Comparison of ENCODE assay signal across 27 cellular contexts in genomic region chr17:49549691-49550678, GRCh38. TPM values are rescaled to one million over a fixed set of nuclear protein-coding genes. Genes with fewer than 3 reads are reported as not detected.
A peak's percentile ranks its signal among the peaks of the same experiment; 100 is the strongest.
DNase-seq lines count a peak whose midpoint lies in the region; ATAC-seq and TF ChIP-seq lines count a peak whose summit lies in the region.
"Had no signal": no experiment of that assay in that cellular context is flagged by ENCODE, and none has a peak within 500 bp of the region (broad histone marks: within the 10 kb centered on the region; RNA-seq: fewer than 3 reads in every experiment).

No MANE protein-coding gene starts in this region.

- TF ChIP-seq CTCF in GM23338 (conservative IDR thresholded peaks at IDR 0.05; ENCODE audit: low read depth in 2 of 2): no peak
- no peak for TF ChIP-seq CTCF in glutamatergic neuron (IDR thresholded peaks at IDR 0.05; ENCODE audit: partially characterized antibody, unreplicated experiment)
- no peak for TF ChIP-seq CTCF in CD8-positive, alpha-beta T cell (IDR thresholded peaks at IDR 0.05)

- H3K27ac Mint-ChIP-seq in GM23338 (no peak overlapping the region; the same call in 1 of the 2 replicates), glutamatergic neuron (ENCODE audit: unreplicated experiment) (peak overlapping the region; percentile 48)
- peak overlapping the region; percentile 83 for H3K27ac Mint-ChIP-seq in stimulated activated effector memory CD8-positive, alpha-beta T cell treated with anti-CD3 and anti-CD28 coated beads, Interleukin-12 subunit alpha, Interleukin-12 subunit beta, amount 100 ng/mL, for 72 hours
- no peak overlapping the region for H3K27ac Mint-ChIP-seq in CD8-positive, alpha-beta T cell
- H3K27ac Mint-ChIP-seq: activated CD4-positive, alpha-beta memory T cell treated with anti-CD3 and anti-CD28 coated beads, Interleukin-2, amount 10 ng/mL, durations not matched to agents 7 days and 5 days; activated naive CD4-positive, alpha-beta T cell treated with anti-CD3 and anti-CD28 coated beads, Interleukin-2, amount 50 U/mL, for 24 hours; activated T-helper 17 cell treated with anti-CD3 and anti-CD28 coated beads, Interleukin-2, amount 50 U/mL, for 72 hours; CD4-positive, CD25-positive, alpha-beta regulatory T cell; stimulated activated naive CD8-positive, alpha-beta T cell treated with anti-CD3 and anti-CD28 coated beads, Interleukin-15, Interleukin-2, amounts not matched to agents 100 ng/mL and 50 ng/mL, for 24 hours; T-helper 17 cell had no signal

- no peak overlapping the region for H2AFZ ChIP-seq in GM23338

- POLR2A ChIA-PET in CD8-positive, alpha-beta T cell (lab: Charles Lee): no interaction called here

- H3K9me3 ChIP-seq in CD8-positive, alpha-beta T cell (ENCODE audit: low read length): no peaks in the 10 kb centered on the region
- H3K9me3 ChIP-seq: breast epithelium, heart left ventricle, tibial nerve had no signal

- H3K27me3 Mint-ChIP-seq in GM23338 (ENCODE audit: insufficient read depth, low read depth, poor library complexity) (peaks cover 19% of the 10 kb centered on the region), glutamatergic neuron (ENCODE audit: unreplicated experiment) (peaks cover 2% of the 10 kb centered on the region)
- no peaks in the 10 kb centered on the region for H3K27me3 Mint-ChIP-seq in CD8-positive, alpha-beta T cell (ENCODE audit: low read depth)
- H3K27me3 Mint-ChIP-seq: activated CD4-positive, alpha-beta memory T cell treated with anti-CD3 and anti-CD28 coated beads, Interleukin-2, amount 10 ng/mL, durations not matched to agents 7 days and 5 days; stimulated activated naive CD8-positive, alpha-beta T cell treated with anti-CD3 and anti-CD28 coated beads, Interleukin-15, Interleukin-2, amounts not matched to agents 100 ng/mL and 50 ng/mL, for 24 hours had no signal

- H3K4me3 ChIP-seq in GM23338: no peak overlapping the region
- no peak overlapping the region for H3K4me3 ChIP-seq in CD8-positive, alpha-beta T cell (ENCODE audit: low read depth, low read length)
- H3K4me3 ChIP-seq: breast epithelium, coronary artery, heart left ventricle, tibial nerve had no signal

- H3K4me3 Mint-ChIP-seq in GM23338: no peak overlapping the region; the same call in 2 of the 3 replicates
- no peak overlapping the region for H3K4me3 Mint-ChIP-seq in glutamatergic neuron (ENCODE audit: unreplicated experiment)
- H3K4me3 Mint-ChIP-seq in stimulated activated effector memory CD8-positive, alpha-beta T cell treated with anti-CD3 and anti-CD28 coated beads, Interleukin-12 subunit alpha, Interleukin-12 subunit beta, amount 100 ng/mL, for 72 hours: no peak overlapping the region
- no peak overlapping the region for H3K4me3 Mint-ChIP-seq in CD8-positive, alpha-beta T cell
- H3K4me3 Mint-ChIP-seq: activated CD4-positive, alpha-beta memory T cell treated with anti-CD3 and anti-CD28 coated beads, Interleukin-2, amount 10 ng/mL, durations not matched to agents 7 days and 5 days; activated naive CD4-positive, alpha-beta T cell treated with anti-CD3 and anti-CD28 coated beads, Interleukin-2, amount 50 U/mL, for 24 hours; activated T-helper 17 cell treated with anti-CD3 and anti-CD28 coated beads, Interleukin-2, amount 50 U/mL, for 72 hours; CD4-positive, CD25-positive, alpha-beta regulatory T cell; stimulated activated naive CD8-positive, alpha-beta T cell treated with anti-CD3 and anti-CD28 coated beads, Interleukin-15, Interleukin-2, amounts not matched to agents 100 ng/mL and 50 ng/mL, for 24 hours; T-helper 17 cell had no signal

- no peaks in the 10 kb centered on the region for H4K20me1 ChIP-seq in GM23338 (replicated peaks; ENCODE audit: insufficient read depth)

- H3K9me3 Mint-ChIP-seq in GM23338: no peaks in the 10 kb centered on the region
- peaks cover 4% of the 10 kb centered on the region for H3K9me3 Mint-ChIP-seq in glutamatergic neuron (ENCODE audit: unreplicated experiment)
- no peaks in the 10 kb centered on the region for H3K9me3 Mint-ChIP-seq in stimulated activated effector memory CD8-positive, alpha-beta T cell treated with anti-CD3 and anti-CD28 coated beads, Interleukin-12 subunit alpha, Interleukin-12 subunit beta, amount 100 ng/mL, for 72 hours
- no peaks in the 10 kb centered on the region for H3K9me3 Mint-ChIP-seq in CD8-positive, alpha-beta T cell
- H3K9me3 Mint-ChIP-seq: activated CD4-positive, alpha-beta memory T cell treated with anti-CD3 and anti-CD28 coated beads, Interleukin-2, amount 10 ng/mL, durations not matched to agents 7 days and 5 days; activated naive CD4-positive, alpha-beta T cell treated with anti-CD3 and anti-CD28 coated beads, Interleukin-2, amount 50 U/mL, for 24 hours; activated T-helper 17 cell treated with anti-CD3 and anti-CD28 coated beads, Interleukin-2, amount 50 U/mL, for 72 hours; CD4-positive, CD25-positive, alpha-beta regulatory T cell; stimulated activated naive CD8-positive, alpha-beta T cell treated with anti-CD3 and anti-CD28 coated beads, Interleukin-15, Interleukin-2, amounts not matched to agents 100 ng/mL and 50 ng/mL, for 24 hours had no signal

- intact Hi-C loops in CD8-positive, alpha-beta T cell (cut with DNase I, micrococcal nuclease): no loop called here

- H3K4me2 ChIP-seq in GM23338: no peak overlapping the region
- H3K4me2 ChIP-seq: KMS-11 had no signal

- H3K79me2 ChIP-seq in GM23338 (replicated peaks; ENCODE audit: insufficient read depth): no peaks in the 10 kb centered on the region

- CTCF ChIA-PET in CD8-positive, alpha-beta T cell (lab: Charles Lee): interaction anchor here (0.7 to 8.1 kb wide), 2 partner anchors 12 to 140 kb away, joined by 3 to 131 read pairs; partner anchors contain the start of gene PHB1

- H3F3A ChIP-seq in GM23338 (replicated peaks; ENCODE audit: low read depth): no peaks in the 10 kb centered on the region

- no peak overlapping the region for H3K27ac ChIP-seq in GM23338 (ENCODE audit: low read depth)
- no peak overlapping the region for H3K27ac ChIP-seq in CD8-positive, alpha-beta T cell (ENCODE audit: low read depth, low read length)
- H3K27ac ChIP-seq: breast epithelium, coronary artery, heart left ventricle, KMS-11, tibial nerve had no signal

- H3K36me3 Mint-ChIP-seq in GM23338 (ENCODE audit: low read depth) (no peaks in the 10 kb centered on the region), glutamatergic neuron (ENCODE audit: unreplicated experiment) (no peaks in the 10 kb centered on the region)
- no peaks in the 10 kb centered on the region for H3K36me3 Mint-ChIP-seq in stimulated activated effector memory CD8-positive, alpha-beta T cell treated with anti-CD3 and anti-CD28 coated beads, Interleukin-12 subunit alpha, Interleukin-12 subunit beta, amount 100 ng/mL, for 72 hours
- no peaks in the 10 kb centered on the region for H3K36me3 Mint-ChIP-seq in CD8-positive, alpha-beta T cell
- H3K36me3 Mint-ChIP-seq: activated naive CD4-positive, alpha-beta T cell treated with anti-CD3 and anti-CD28 coated beads, Interleukin-2, amount 50 U/mL, for 24 hours; CD4-positive, CD25-positive, alpha-beta regulatory T cell had no signal

- H3K36me3 ChIP-seq in GM23338 (ENCODE audit: insufficient read depth): no peaks in the 10 kb centered on the region
- H3K36me3 ChIP-seq in CD8-positive, alpha-beta T cell (ENCODE audit: insufficient read depth, low read length): no peaks in the 10 kb centered on the region
- H3K36me3 ChIP-seq: breast epithelium, heart left ventricle, tibial nerve had no signal

- peaks cover 23% of the 10 kb centered on the region for H3K4me1 Mint-ChIP-seq in GM23338
- H3K4me1 Mint-ChIP-seq in glutamatergic neuron (ENCODE audit: low read depth, unreplicated experiment): peaks cover 23% of the 10 kb centered on the region
- H3K4me1 Mint-ChIP-seq in stimulated activated effector memory CD8-positive, alpha-beta T cell treated with anti-CD3 and anti-CD28 coated beads, Interleukin-12 subunit alpha, Interleukin-12 subunit beta, amount 100 ng/mL, for 72 hours: no peaks in the 10 kb centered on the region
- H3K4me1 Mint-ChIP-seq in CD8-positive, alpha-beta T cell (ENCODE audit: low read depth): no peaks in the 10 kb centered on the region
- H3K4me1 Mint-ChIP-seq: activated CD4-positive, alpha-beta memory T cell treated with anti-CD3 and anti-CD28 coated beads, Interleukin-2, amount 10 ng/mL, durations not matched to agents 7 days and 5 days; activated naive CD4-positive, alpha-beta T cell treated with anti-CD3 and anti-CD28 coated beads, Interleukin-2, amount 50 U/mL, for 24 hours; activated T-helper 17 cell treated with anti-CD3 and anti-CD28 coated beads, Interleukin-2, amount 50 U/mL, for 72 hours; CD4-positive, CD25-positive, alpha-beta regulatory T cell had no signal

- peaks cover 10% of the 10 kb centered on the region; the same call in 1 of the 2 replicates for H3K4me1 ChIP-seq in GM23338 (ENCODE audit: insufficient read depth)
- no peaks in the 10 kb centered on the region for H3K4me1 ChIP-seq in CD8-positive, alpha-beta T cell (ENCODE audit: insufficient read depth, low read length)

- ATAC-seq in GM23338: peak; percentile 8; the same call in 1 of the 3 replicates
- ATAC-seq in stimulated activated effector memory CD8-positive, alpha-beta T cell treated with anti-CD3 and anti-CD28 coated beads, Interleukin-12 subunit alpha, Interleukin-12 subunit beta, amount 100 ng/mL, for 72 hours: no peak
- ATAC-seq in CD8-positive, alpha-beta T cell: no peak
- ATAC-seq: activated T-helper 17 cell treated with anti-CD3 and anti-CD28 coated beads, Interleukin-2, amount 50 U/mL, for 72 hours; heart left ventricle; left cardiac atrium; T-helper 17 cell had no signal

- no peaks in the 10 kb centered on the region for H3K9me2 ChIP-seq in GM23338 (ENCODE audit: insufficient read depth)

- DNase-seq in D341Med (ENCODE audit: low spot score) (peak; percentile 40), GM23338 (ENCODE audit: low spot score) (no peak), glutamatergic neuron (no peak), NCI-H774 (lab: John Stamatoyannopoulos, UW) (no peak), medulla oblongata (ENCODE audit: extremely low spot score) (no peak), ureter (ENCODE audit: low spot score) (no peak)
- no peak for DNase-seq in stimulated activated effector memory CD8-positive, alpha-beta T cell treated with anti-CD3 and anti-CD28 coated beads, Interleukin-12 subunit alpha, Interleukin-12 subunit beta, amount 100 ng/mL, for 72 hours (ENCODE audit: low spot score in 2 of 2)
- no peak for DNase-seq in CD8-positive, alpha-beta T cell
- DNase-seq: activated CD4-positive, alpha-beta memory T cell treated with anti-CD3 and anti-CD28 coated beads, Interleukin-2, amount 10 ng/mL, durations not matched to agents 7 days and 5 days; activated CD4-positive, alpha-beta T cell treated with anti-CD3 and anti-CD28 coated beads for 1 hour; CD4-positive, CD25-positive, alpha-beta regulatory T cell; effector memory CD4-positive, alpha-beta T cell; erythroblast; heart left ventricle; left cardiac atrium; mesenchymal stem cell; NCI-H1417 treated with DMSO at 0.1 percent for 48 hours; NCI-H345; T-helper 17 cell had no signal

- no peaks in the 10 kb centered on the region for H3K27me3 ChIP-seq in GM23338 (ENCODE audit: insufficient read depth)
- H3K27me3 ChIP-seq in CD8-positive, alpha-beta T cell (ENCODE audit: insufficient read depth, low read length): no peaks in the 10 kb centered on the region
- H3K27me3 ChIP-seq: breast epithelium, heart left ventricle, tibial nerve had no signal

RNA-seq across cellular contexts. Expression of gene NXPH3, which starts 25.7 kb away (rescaled TPM):
- total RNA-seq in GM23338 (2014; rRNA removed; shearing (Covaris generic)): 2.7 and 4.7 TPM in 2 replicates
- polyA plus RNA-seq in GM23338 (2016; fragmentation: Nextera tagmentation; extraction: Ambion mirVana): 0.23 and 0.30 TPM in 2 replicates
- total RNA-seq in glutamatergic neuron (ENCODE audit: unreplicated experiment) (2.0 TPM), ureter (9.2 TPM)
- total RNA-seq in CD8-positive, alpha-beta T cell: not detected
- total RNA-seq: activated CD4-positive, alpha-beta memory T cell treated with anti-CD3 and anti-CD28 coated beads, Interleukin-2, amount 10 ng/mL, durations not matched to agents 7 days and 5 days; activated T-helper 17 cell treated with anti-CD3 and anti-CD28 coated beads, Interleukin-2, amount 50 U/mL, for 72 hours; CD4-positive, CD25-positive, alpha-beta regulatory T cell; T-helper 17 cell had no signal
- polyA plus RNA-seq: CD4-positive, CD25-positive, alpha-beta regulatory T cell had no signal

RNA-seq across cellular contexts. Expression of gene NGFR, which starts 54.9 kb away (rescaled TPM):
- total RNA-seq in GM23338 (2014; rRNA removed; shearing (Covaris generic)): 6.8 and 6.9 TPM in 2 replicates
- polyA plus RNA-seq in GM23338 (2016; fragmentation: Nextera tagmentation; extraction: Ambion mirVana): 2.3 and 2.8 TPM in 2 replicates
- total RNA-seq in glutamatergic neuron (ENCODE audit: unreplicated experiment) (131 TPM), ureter (10.0 TPM)
- total RNA-seq in CD8-positive, alpha-beta T cell: under 1 TPM; 0.25 to 0.73 TPM
- polyA plus RNA-seq: AG04450; CD4-positive, CD25-positive, alpha-beta regulatory T cell had no signal

Comparison
In these comparisons a context has a peak if more than half of its experiments do, and no peak if none do; other contexts are left out.
1. H3K27ac Mint-ChIP-seq: peak in glutamatergic neuron (single experiment) and stimulated activated effector memory CD8-positive, alpha-beta T cell treated with anti-CD3 and anti-CD28 coated beads, Interleukin-12 subunit alpha, Interleukin-12 subunit beta, amount 100 ng/mL, for 72 hours (single experiment); none in GM23338 (single experiment) and CD8-positive, alpha-beta T cell (single experiment).
2. RNA of gene NGFR, which starts 54.9 kb away (total RNA-seq): 131 TPM in glutamatergic neuron (single experiment); 10.0 TPM in ureter (single experiment), 6.8 to 6.9 TPM in GM23338 and 0.25 to 0.73 TPM in CD8-positive, alpha-beta T cell; every median in the first group is over 10 times any median in the second.